11 cellular contexts compared by ENCODE assay signal in genomic region chr21:33268392-33268735, GRCh38. TPM values are rescaled to one million over a fixed set of nuclear protein-coding genes. Genes with fewer than 3 reads are reported as not detected.
A peak's percentile ranks its signal among the peaks of the same experiment; 100 is the strongest.
DNase-seq lines count a peak whose midpoint lies in the region; ATAC-seq and TF ChIP-seq lines count a peak whose summit lies in the region.
"Had no signal": no experiment of that assay in that cellular context is flagged by ENCODE, and none has a peak within 500 bp of the region (broad histone marks: within the 10 kb centered on the region; RNA-seq: fewer than 3 reads in every experiment).

No MANE protein-coding gene starts in this region.

- peaks cover 41% of the 10 kb centered on the region for H3K36me3 Mint-ChIP-seq in Caco-2 (ENCODE audit: insufficient read depth, unreplicated experiment)

- peak overlapping the region; percentile 56 to 88 (median 68) for H3K27ac ChIP-seq in esophagus squamous epithelium

- POLR2A ChIA-PET in Caco-2 (lab: Charles Lee): no interaction called here
- POLR2A ChIA-PET in HEK293T (lab: Yijun Ruan, JAX): no interaction called here

- peaks cover 32% of the 10 kb centered on the region for H3K4me1 Mint-ChIP-seq in Caco-2 (ENCODE audit: low read depth, unreplicated experiment)

- no peak for TF ChIP-seq CTCF in Caco-2 (IDR thresholded peaks at IDR 0.05; ENCODE audit: insufficient read depth in 1 of 2, low read depth in 1 of 2, low read length in 1 of 2, severe bottlenecking in 1 of 2, unreplicated experiment in 1 of 2)
- no peak for TF ChIP-seq CTCF in esophagus squamous epithelium (IDR thresholded peaks at IDR 0.05)

- no TSS peak for BruUV-seq in Caco-2 (replicated peaks; lab: Mats Ljungman, UMichigan)

- H3K27ac Mint-ChIP-seq in Caco-2 (ENCODE audit: unreplicated experiment): no peak overlapping the region

- ATAC-seq in GM19463 (IDR thresholded peaks at IDR 0.05; ENCODE audit: unreplicated experiment) (peak; percentile 1), HG03457 (IDR thresholded peaks at IDR 0.05; ENCODE audit: unreplicated experiment) (peak; percentile 6), HG02678 (IDR thresholded peaks at IDR 0.05; ENCODE audit: unreplicated experiment) (no peak)
- ATAC-seq: Panc1 had no signal

- H3K27me3 Mint-ChIP-seq in Caco-2 (ENCODE audit: insufficient read depth, unreplicated experiment): no peaks in the 10 kb centered on the region

- H3K4me3 ChIP-seq in Caco-2 (ENCODE audit: low read depth, low read length) (no peak overlapping the region), esophagus squamous epithelium (no peak overlapping the region)
- H3K4me3 ChIP-seq: smooth muscle cell had no signal

- CTCF ChIA-PET in Caco-2 (lab: Charles Lee): no interaction called here
- CTCF ChIA-PET in HEK293T (lab: Yijun Ruan, JAX): no interaction called here

- H3K9me3 ChIP-seq in Caco-2 (no peaks in the 10 kb centered on the region), esophagus squamous epithelium (no peaks in the 10 kb centered on the region)

- no peaks in the 10 kb centered on the region for H3K9me3 Mint-ChIP-seq in Caco-2 (ENCODE audit: unreplicated experiment)

- H3K4me3 Mint-ChIP-seq in Caco-2 (ENCODE audit: unreplicated experiment): peak overlapping the region; percentile 97

- intact Hi-C loops in Caco-2 (cut with micrococcal nuclease; ENCODE audit: unreplicated experiment): loop anchor here (5.0 to 10.0 kb wide), 2 partner anchors 56 to 104 kb away; partner anchors contain the start of gene IFNAR1
- intact Hi-C loops in esophagus squamous epithelium (cut with DNase I): no loop called here

- DNase-seq in Caco-2 (no peak), esophagus squamous epithelium (lab: John Stamatoyannopoulos, UW) (no peak), AML-193 (lab: John Stamatoyannopoulos, UW) (no peak), HEK293T (ENCODE audit: extremely low spot score) (no peak), DMS153 treated with DMSO at 0.1 percent for 48 hours (lab: John Stamatoyannopoulos, UW; ENCODE audit: unreplicated experiment) (no peak)
- DNase-seq: glutamatergic neuron had no signal

- 66 to 79% methylated on average over 4 to 7 of the region's 7 CpGs for WGBS in esophagus squamous epithelium, 2 donors

- no peak for TF ChIP-seq POLR2A in esophagus squamous epithelium (IDR thresholded peaks at IDR 0.05)

- H3K27me3 ChIP-seq in Caco-2 (replicated peaks; ENCODE audit: control insufficient read depth, insufficient read depth, low read length) (no peaks in the 10 kb centered on the region), esophagus squamous epithelium (no peaks in the 10 kb centered on the region)

- peaks cover 15% of the 10 kb centered on the region for H3K4me1 ChIP-seq in Caco-2
- H3K4me1 ChIP-seq in esophagus squamous epithelium: peaks cover 13 to 45% (median 19%) of the 10 kb centered on the region in 3 donors

- no peaks in the 10 kb centered on the region for H3K36me3 ChIP-seq in Caco-2 (ENCODE audit: control insufficient read depth, insufficient read depth, low read length)
- H3K36me3 ChIP-seq in esophagus squamous epithelium: peaks cover 0 to 54% (median 0%) of the 10 kb centered on the region in 3 donors

TF ChIP-seq in HEK293T, 16 proteins besides CTCF, POLR2A, EP300 and RAD21:
- TF ChIP-seq ELF4 (IDR thresholded peaks at IDR 0.05): no peak
- TF ChIP-seq FOXA1 (IDR thresholded peaks at IDR 0.05): no peak
- no peak for TF ChIP-seq BHLHE40 (IDR thresholded peaks at IDR 0.05; ENCODE audit: borderline replicate concordance)
- TF ChIP-seq FOXK2 (IDR thresholded peaks at IDR 0.05): no peak
- no peak for TF ChIP-seq SUZ12 (IDR thresholded peaks at IDR 0.05)
- TF ChIP-seq NFRKB (IDR thresholded peaks at IDR 0.05): no peak
- TF ChIP-seq TARDBP (IDR thresholded peaks at IDR 0.05): no peak
- no peak for TF ChIP-seq ARNT (IDR thresholded peaks at IDR 0.05)
- no peak for TF ChIP-seq ZNF384 (IDR thresholded peaks at IDR 0.05)
- TF ChIP-seq SP1 (IDR thresholded peaks at IDR 0.05): no peak
- TF ChIP-seq PKNOX1 (IDR thresholded peaks at IDR 0.05): no peak
- TF ChIP-seq FOXM1 (IDR thresholded peaks at IDR 0.05; ENCODE audit: borderline replicate concordance): no peak
- TF ChIP-seq HDGF (IDR thresholded peaks at IDR 0.05; ENCODE audit: borderline replicate concordance): no peak
- TF ChIP-seq LEF1 (IDR thresholded peaks at IDR 0.05; ENCODE audit: borderline replicate concordance): no peak
- TF ChIP-seq L3MBTL2 (conservative IDR thresholded peaks at IDR 0.05): no peak
- TF ChIP-seq CTBP1 (IDR thresholded peaks at IDR 0.05; ENCODE audit: borderline replicate concordance): no peak

RNA-seq across cellular contexts. Expression of gene IL10RB, which starts 2.2 kb away (rescaled TPM):
- total RNA-seq in Caco-2 (2022) (11.7 and 13.1 TPM in 2 replicates), esophagus squamous epithelium (10 to 100 TPM; 28.1 to 47.7 (median 32.3) TPM)

RNA-seq across cellular contexts. Expression of gene IFNAR2, which starts 38.6 kb away (rescaled TPM):
- total RNA-seq in Caco-2 (2022) (33.7 and 36.1 TPM in 2 replicates), esophagus squamous epithelium (10 to 100 TPM in 1 of 4 donors, 1 to 10 TPM in 3; 4.0 to 13.3 (median 7.0) TPM)

RNA-seq across cellular contexts. Expression of gene IFNAR1, which starts 56.4 kb away (rescaled TPM):
- total RNA-seq in Caco-2 (2022) (19.7 and 20.4 TPM in 2 replicates), esophagus squamous epithelium (10 to 100 TPM; 12.4 to 19.3 (median 15.5) TPM)
